Comparison of ENCODE assay signal across 1 cellular context in the genomic region with DNA sequence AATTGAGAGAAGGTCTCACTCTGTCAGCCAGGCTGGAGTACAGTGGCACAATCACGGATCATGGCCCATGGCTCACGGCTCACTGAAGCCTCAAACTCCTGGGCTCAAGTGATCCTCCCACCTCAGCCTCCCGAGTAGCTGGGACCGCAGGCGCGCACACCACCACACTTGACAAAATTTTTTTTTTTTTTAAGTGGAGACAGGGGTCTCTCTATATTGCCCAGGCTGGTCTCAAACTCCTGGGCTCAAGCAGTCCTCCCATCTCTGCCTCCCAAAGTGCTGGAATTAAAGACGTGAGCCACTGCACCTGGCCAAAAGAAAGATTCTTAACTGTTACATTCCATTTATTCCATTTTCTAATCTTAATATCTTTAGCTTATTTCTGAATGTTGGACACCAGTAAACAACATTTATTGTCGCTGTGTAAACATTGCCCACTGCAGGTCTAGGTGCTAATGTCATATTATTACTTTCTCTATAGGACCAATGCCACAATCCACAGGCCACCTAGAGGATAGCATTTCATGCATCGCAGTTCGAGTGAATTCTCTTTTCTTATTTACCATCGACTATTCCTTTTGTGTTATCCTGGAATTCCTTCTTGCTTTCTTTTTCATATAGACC.
TF ChIP-seq lines count a peak whose summit lies in the region.

No MANE protein-coding gene starts in this region.

TF ChIP-seq in SK-N-SH, 30 proteins besides CTCF, POLR2A, EP300 and RAD21 (continued from another document):
- TF ChIP-seq, protein P1, sequence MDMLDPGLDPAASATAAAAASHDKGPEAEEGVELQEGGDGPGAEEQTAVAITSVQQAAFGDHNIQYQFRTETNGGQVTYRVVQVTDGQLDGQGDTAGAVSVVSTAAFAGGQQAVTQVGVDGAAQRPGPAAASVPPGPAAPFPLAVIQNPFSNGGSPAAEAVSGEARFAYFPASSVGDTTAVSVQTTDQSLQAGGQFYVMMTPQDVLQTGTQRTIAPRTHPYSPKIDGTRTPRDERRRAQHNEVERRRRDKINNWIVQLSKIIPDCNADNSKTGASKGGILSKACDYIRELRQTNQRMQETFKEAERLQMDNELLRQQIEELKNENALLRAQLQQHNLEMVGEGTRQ (IDR thresholded peaks at IDR 0.05; ENCODE audit: borderline replicate concordance, low read depth, low read length): no peak
- TF ChIP-seq ELF1 (IDR thresholded peaks at IDR 0.05) (no peak), TEAD4 (IDR thresholded peaks at IDR 0.05; ENCODE audit: borderline replicate concordance, insufficient read depth) (no peak), SIN3A (IDR thresholded peaks at IDR 0.05; ENCODE audit: borderline replicate concordance, low read depth, low read length) (no peak), GABPA (IDR thresholded peaks at IDR 0.05; ENCODE audit: low read depth) (no peak), FOSL2 (IDR thresholded peaks at IDR 0.05; ENCODE audit: borderline replicate concordance, low read depth) (no peak)
- TF ChIP-seq, protein P2, sequence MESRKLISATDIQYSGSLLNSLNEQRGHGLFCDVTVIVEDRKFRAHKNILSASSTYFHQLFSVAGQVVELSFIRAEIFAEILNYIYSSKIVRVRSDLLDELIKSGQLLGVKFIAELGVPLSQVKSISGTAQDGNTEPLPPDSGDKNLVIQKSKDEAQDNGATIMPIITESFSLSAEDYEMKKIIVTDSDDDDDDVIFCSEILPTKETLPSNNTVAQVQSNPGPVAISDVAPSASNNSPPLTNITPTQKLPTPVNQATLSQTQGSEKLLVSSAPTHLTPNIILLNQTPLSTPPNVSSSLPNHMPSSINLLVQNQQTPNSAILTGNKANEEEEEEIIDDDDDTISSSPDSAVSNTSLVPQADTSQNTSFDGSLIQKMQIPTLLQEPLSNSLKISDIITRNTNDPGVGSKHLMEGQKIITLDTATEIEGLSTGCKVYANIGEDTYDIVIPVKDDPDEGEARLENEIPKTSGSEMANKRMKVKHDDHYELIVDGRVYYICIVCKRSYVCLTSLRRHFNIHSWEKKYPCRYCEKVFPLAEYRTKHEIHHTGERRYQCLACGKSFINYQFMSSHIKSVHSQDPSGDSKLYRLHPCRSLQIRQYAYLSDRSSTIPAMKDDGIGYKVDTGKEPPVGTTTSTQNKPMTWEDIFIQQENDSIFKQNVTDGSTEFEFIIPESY (IDR thresholded peaks at IDR 0.05; ENCODE audit: borderline replicate concordance, low read depth): no peak
